In the genomic region with DNA sequence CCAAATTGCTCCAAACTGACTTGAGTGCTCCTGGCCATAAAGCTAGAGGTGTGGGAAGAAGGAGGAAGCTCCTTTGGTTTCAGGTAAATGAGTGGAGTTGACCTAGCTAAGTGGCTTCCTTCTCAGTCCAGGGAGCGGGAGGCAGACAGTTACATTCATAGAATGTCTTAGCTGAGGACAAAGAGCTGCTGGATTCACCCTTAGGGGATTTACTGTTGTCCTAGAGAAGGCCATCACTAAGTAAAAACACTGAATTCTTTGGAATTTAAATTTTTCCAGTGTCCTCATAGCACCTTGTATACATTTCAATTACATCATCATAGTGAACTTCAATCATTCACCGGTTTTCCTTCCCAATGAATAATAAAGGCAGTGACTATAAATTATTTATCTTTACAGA, we compare ENCODE assay signal across 2 cellular contexts.
TF ChIP-seq lines count a peak whose summit lies in the region.

No MANE protein-coding gene starts in this region.

TF ChIP-seq in HepG2, 621 proteins besides CTCF, POLR2A, EP300 and RAD21:
- TF ChIP-seq ZNF124 (CRISPR knock-in tag; IDR thresholded peaks at IDR 0.05) (no peak), ATF7 (IDR thresholded peaks at IDR 0.05) (0 out of 2 replicates have a peak, but pooled peaks have one; percentile 4), ATF7 (CRISPR knock-in tag; IDR thresholded peaks at IDR 0.05) (no peak), ZNF451 (CRISPR knock-in tag; IDR thresholded peaks at IDR 0.05) (no peak)

TF ChIP-seq in WTC11, 78 proteins besides CTCF, POLR2A, EP300 and RAD21:
- TF ChIP-seq, protein P1, sequence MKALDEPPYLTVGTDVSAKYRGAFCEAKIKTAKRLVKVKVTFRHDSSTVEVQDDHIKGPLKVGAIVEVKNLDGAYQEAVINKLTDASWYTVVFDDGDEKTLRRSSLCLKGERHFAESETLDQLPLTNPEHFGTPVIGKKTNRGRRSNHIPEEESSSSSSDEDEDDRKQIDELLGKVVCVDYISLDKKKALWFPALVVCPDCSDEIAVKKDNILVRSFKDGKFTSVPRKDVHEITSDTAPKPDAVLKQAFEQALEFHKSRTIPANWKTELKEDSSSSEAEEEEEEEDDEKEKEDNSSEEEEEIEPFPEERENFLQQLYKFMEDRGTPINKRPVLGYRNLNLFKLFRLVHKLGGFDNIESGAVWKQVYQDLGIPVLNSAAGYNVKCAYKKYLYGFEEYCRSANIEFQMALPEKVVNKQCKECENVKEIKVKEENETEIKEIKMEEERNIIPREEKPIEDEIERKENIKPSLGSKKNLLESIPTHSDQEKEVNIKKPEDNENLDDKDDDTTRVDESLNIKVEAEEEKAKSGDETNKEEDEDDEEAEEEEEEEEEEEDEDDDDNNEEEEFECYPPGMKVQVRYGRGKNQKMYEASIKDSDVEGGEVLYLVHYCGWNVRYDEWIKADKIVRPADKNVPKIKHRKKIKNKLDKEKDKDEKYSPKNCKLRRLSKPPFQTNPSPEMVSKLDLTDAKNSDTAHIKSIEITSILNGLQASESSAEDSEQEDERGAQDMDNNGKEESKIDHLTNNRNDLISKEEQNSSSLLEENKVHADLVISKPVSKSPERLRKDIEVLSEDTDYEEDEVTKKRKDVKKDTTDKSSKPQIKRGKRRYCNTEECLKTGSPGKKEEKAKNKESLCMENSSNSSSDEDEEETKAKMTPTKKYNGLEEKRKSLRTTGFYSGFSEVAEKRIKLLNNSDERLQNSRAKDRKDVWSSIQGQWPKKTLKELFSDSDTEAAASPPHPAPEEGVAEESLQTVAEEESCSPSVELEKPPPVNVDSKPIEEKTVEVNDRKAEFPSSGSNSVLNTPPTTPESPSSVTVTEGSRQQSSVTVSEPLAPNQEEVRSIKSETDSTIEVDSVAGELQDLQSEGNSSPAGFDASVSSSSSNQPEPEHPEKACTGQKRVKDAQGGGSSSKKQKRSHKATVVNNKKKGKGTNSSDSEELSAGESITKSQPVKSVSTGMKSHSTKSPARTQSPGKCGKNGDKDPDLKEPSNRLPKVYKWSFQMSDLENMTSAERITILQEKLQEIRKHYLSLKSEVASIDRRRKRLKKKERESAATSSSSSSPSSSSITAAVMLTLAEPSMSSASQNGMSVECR (CRISPR knock-in tag; IDR thresholded peaks at IDR 0.05; ENCODE audit: borderline replicate concordance), result no peak
- TF ChIP-seq ZNF138 (CRISPR knock-in tag; conservative IDR thresholded peaks at IDR 0.05), result no peak
- TF ChIP-seq ZNF263 (CRISPR knock-in tag; IDR thresholded peaks at IDR 0.05; ENCODE audit: low read depth), result no peak
- no peak for TF ChIP-seq ELF4 (CRISPR knock-in tag; IDR thresholded peaks at IDR 0.05; ENCODE audit: low read depth)
- TF ChIP-seq, protein P2, sequence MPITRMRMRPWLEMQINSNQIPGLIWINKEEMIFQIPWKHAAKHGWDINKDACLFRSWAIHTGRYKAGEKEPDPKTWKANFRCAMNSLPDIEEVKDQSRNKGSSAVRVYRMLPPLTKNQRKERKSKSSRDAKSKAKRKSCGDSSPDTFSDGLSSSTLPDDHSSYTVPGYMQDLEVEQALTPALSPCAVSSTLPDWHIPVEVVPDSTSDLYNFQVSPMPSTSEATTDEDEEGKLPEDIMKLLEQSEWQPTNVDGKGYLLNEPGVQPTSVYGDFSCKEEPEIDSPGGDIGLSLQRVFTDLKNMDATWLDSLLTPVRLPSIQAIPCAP (CRISPR knock-in tag; IDR thresholded peaks at IDR 0.05), result no peak
- TF ChIP-seq GABPB1 (CRISPR knock-in tag; IDR thresholded peaks at IDR 0.05), result no peak
- TF ChIP-seq JUN (CRISPR knock-in tag; IDR thresholded peaks at IDR 0.05), result no peak
- TF ChIP-seq PRRX2 (CRISPR knock-in tag; IDR thresholded peaks at IDR 0.05), result no peak
- TF ChIP-seq ETV6 (CRISPR knock-in tag; IDR thresholded peaks at IDR 0.05), result no peak
